ENCODE assay signal across 8 cellular contexts in genomic region chr2:165573534-165574461, GRCh38.
DNase-seq lines count a peak whose midpoint lies in the region; ATAC-seq and TF ChIP-seq lines count a peak whose summit lies in the region.

No MANE protein-coding gene starts in this region.

- H3K9me3 Mint-ChIP-seq in activated B cell treated with CpG ODN at 0.5 μM for 24 hours (no peaks in the 10 kb centered on the region), HFFc6 (no peaks in the 10 kb centered on the region)

- H3K36me3 Mint-ChIP-seq in activated B cell treated with CpG ODN at 0.5 μM for 24 hours (ENCODE audit: low read depth), result no peaks in the 10 kb centered on the region
- H3K36me3 Mint-ChIP-seq in HFFc6 (ENCODE audit: low read depth), result no peaks in the 10 kb centered on the region

- ATAC-seq in activated B cell treated with CpG ODN at 0.5 μM for 24 hours (ENCODE audit: low read depth) (no peak), GM18873 (IDR thresholded peaks at IDR 0.05; ENCODE audit: low FRiP score, unreplicated experiment) (no peak), HG03039 (IDR thresholded peaks at IDR 0.05; ENCODE audit: unreplicated experiment) (no peak)

- peaks cover 4% of the 10 kb centered on the region for H3K4me1 Mint-ChIP-seq in activated B cell treated with CpG ODN at 0.5 μM for 24 hours
- H3K4me1 Mint-ChIP-seq in HFFc6 (ENCODE audit: low read depth), result no peaks in the 10 kb centered on the region

- CTCF ChIA-PET in activated B cell treated with CpG ODN at 0.5 μM for 24 hours (lab: Charles Lee), result no interaction called here

- no peak for TF ChIP-seq CTCF in activated B cell treated with CpG ODN at 0.5 μM for 24 hours (IDR thresholded peaks at IDR 0.05)
- TF ChIP-seq CTCF in HFFc6 (IDR thresholded peaks at IDR 0.05), result no peak

- H3K27ac Mint-ChIP-seq in activated B cell treated with CpG ODN at 0.5 μM for 24 hours, result no peak overlapping the region
- no peak overlapping the region for H3K27ac Mint-ChIP-seq in HFFc6

- DNase-seq in A172 (ENCODE audit: low spot score) (peak; percentile 40), NCI-H1436 (lab: John Stamatoyannopoulos, UW) (peak; percentile 77), activated B cell treated with CpG ODN at 0.5 μM for 24 hours (no peak), hypothalamus (lab: John Stamatoyannopoulos, UW) (peak in 49 of 51 donors; percentile 8 to 91 (median 56)), putamen (ENCODE audit: low spot score) (peak; percentile 80), HFFc6 (no peak)

- intact Hi-C loops in activated B cell treated with CpG ODN at 0.5 μM for 24 hours (cut with micrococcal nuclease), result loop anchor here (5.0 kb wide), 1 partner anchor 39 kb away; no protein-coding TSS in a partner anchor

- peaks cover 6% of the 10 kb centered on the region for H3K27me3 Mint-ChIP-seq in activated B cell treated with CpG ODN at 0.5 μM for 24 hours
- H3K27me3 Mint-ChIP-seq in HFFc6 (ENCODE audit: insufficient read depth), result no peaks in the 10 kb centered on the region

- POLR2A ChIA-PET in activated B cell treated with CpG ODN at 0.5 μM for 24 hours (lab: Charles Lee), result no interaction called here

- peak overlapping the region; percentile 28 for H3K4me3 Mint-ChIP-seq in activated B cell treated with CpG ODN at 0.5 μM for 24 hours
- H3K4me3 Mint-ChIP-seq in HFFc6, result no peak overlapping the region

Comparison
In these comparisons a context has a peak if more than half of its experiments do, and no peak if none do; other contexts are left out.
1. DNase-seq: peak in A172 (single experiment), NCI-H1436 (single experiment), hypothalamus (49 of 51) and putamen (single experiment); none in activated B cell treated with CpG ODN at 0.5 μM for 24 hours (single experiment) and HFFc6 (single experiment).